Comparison of ENCODE assay signal across 22 cellular contexts in genomic region chr1:21857840-21858670, GRCh38. TPM values are rescaled to one million over a fixed set of nuclear protein-coding genes. Genes with fewer than 3 reads are reported as not detected.
DNase-seq lines count a peak whose midpoint lies in the region; ATAC-seq and TF ChIP-seq lines count a peak whose summit lies in the region.
"Had no signal": no experiment of that assay in that cellular context is flagged by ENCODE, and none has a peak within 500 bp of the region (broad histone marks: within the 10 kb centered on the region; RNA-seq: fewer than 3 reads in every experiment).

No MANE protein-coding gene starts in this region.

- H3K36me3 ChIP-seq in right lobe of liver (no peaks in the 10 kb centered on the region), upper lobe of right lung (peaks cover 95% of the 10 kb centered on the region), upper lobe of left lung (peaks cover 10 to 87% (median 72%) of the 10 kb centered on the region in 4 donors), OCI-LY7 (ENCODE audit: insufficient read depth, low read length) (no peaks in the 10 kb centered on the region)

- H3K36me3 Mint-ChIP-seq in natural killer cell treated with Interleukin-12 subunit alpha and Interleukin-12 subunit beta and Interleukin-15 and Interleukin-18, amount 100 ng/mL, for 72 hours, result no peaks in the 10 kb centered on the region
- no peaks in the 10 kb centered on the region for H3K36me3 Mint-ChIP-seq in natural killer cell

- H3K4me2 ChIP-seq in OCI-LY7 (ENCODE audit: low read length), result no peak overlapping the region

- no peak overlapping the region for H2AFZ ChIP-seq in OCI-LY7 (ENCODE audit: low read length)

- H3K4me3 Mint-ChIP-seq in natural killer cell treated with Interleukin-12 subunit alpha and Interleukin-12 subunit beta and Interleukin-15 and Interleukin-18, amount 100 ng/mL, for 72 hours, result peak overlapping the region; percentile 21
- H3K4me3 Mint-ChIP-seq in natural killer cell, result no peak overlapping the region
- H3K4me3 Mint-ChIP-seq: memory B cell had no signal

- WGBS in right lobe of liver (ENCODE audit: insufficient coverage, low coverage, low lambda C conversion rate, missing lambda C conversion rate), result 51% methylated on average over 10 of the region's 15 CpGs
- 75 to 77% methylated on average over 15 of the region's 15 CpGs for WGBS in upper lobe of left lung, 2 donors

- ATAC-seq in natural killer cell treated with Interleukin-12 subunit alpha and Interleukin-12 subunit beta and Interleukin-15 and Interleukin-18, amount 100 ng/mL, for 72 hours, result no peak
- no peak for ATAC-seq in natural killer cell
- peak; percentile 42 to 59 (median 52) for ATAC-seq in right lobe of liver
- ATAC-seq in upper lobe of right lung, result no peak
- no peak for ATAC-seq in upper lobe of left lung (ENCODE audit: low FRiP score in 2 of 2)
- ATAC-seq: activated CD4-positive, CD25-positive, alpha-beta regulatory T cell treated with anti-CD3 and anti-CD28 coated beads, Interleukin-2, amount 50 U/mL, for 24 hours; HCT116 had no signal

- H3K4me3 ChIP-seq in choroid plexus epithelial cell (ENCODE audit: low read depth, low read length) (no peak overlapping the region), right lobe of liver (no peak overlapping the region), upper lobe of right lung (no peak overlapping the region), upper lobe of left lung (no peak overlapping the region), OCI-LY7 (ENCODE audit: low read depth, low read length, poor library complexity, severe bottlenecking) (no peak overlapping the region)
- H3K4me3 ChIP-seq: heart left ventricle had no signal

- H3K79me2 ChIP-seq in OCI-LY7 (ENCODE audit: insufficient read depth, low read depth, low read length), result no peaks in the 10 kb centered on the region

- no peaks in the 10 kb centered on the region for H3K9me3 Mint-ChIP-seq in natural killer cell treated with Interleukin-12 subunit alpha and Interleukin-12 subunit beta and Interleukin-15 and Interleukin-18, amount 100 ng/mL, for 72 hours
- H3K9me3 Mint-ChIP-seq in natural killer cell, result no peaks in the 10 kb centered on the region
- H3K9me3 Mint-ChIP-seq: memory B cell had no signal

- H3K27me3 ChIP-seq in right lobe of liver, result no peaks in the 10 kb centered on the region
- H3K27me3 ChIP-seq in upper lobe of right lung, result no peaks in the 10 kb centered on the region
- no peaks in the 10 kb centered on the region for H3K27me3 ChIP-seq in upper lobe of left lung
- H3K27me3 ChIP-seq: heart left ventricle had no signal

- no peak for TF ChIP-seq CTCF in natural killer cell (IDR thresholded peaks at IDR 0.05)
- no peak for TF ChIP-seq CTCF in choroid plexus epithelial cell (conservative IDR thresholded peaks at IDR 0.05; ENCODE audit: low read depth, low read length)
- TF ChIP-seq CTCF in right lobe of liver (IDR thresholded peaks at IDR 0.05), result no peak
- TF ChIP-seq CTCF in upper lobe of right lung (IDR thresholded peaks at IDR 0.05), result no peak
- no peak for TF ChIP-seq CTCF in upper lobe of left lung (IDR thresholded peaks at IDR 0.05)
- TF ChIP-seq CTCF in OCI-LY7 (conservative IDR thresholded peaks at IDR 0.05; ENCODE audit: low read length), result no peak

- no peaks in the 10 kb centered on the region for H3K4me1 ChIP-seq in right lobe of liver
- H3K4me1 ChIP-seq in upper lobe of right lung, result no peaks in the 10 kb centered on the region
- H3K4me1 ChIP-seq in upper lobe of left lung, result no peaks in the 10 kb centered on the region
- no peaks in the 10 kb centered on the region for H3K4me1 ChIP-seq in OCI-LY7 (ENCODE audit: insufficient read depth, low read length, poor library complexity, severe bottlenecking)

- BruUV-seq in OCI-LY7 (replicated peaks; lab: Mats Ljungman, UMichigan), result no TSS peak

- H3K9me2 ChIP-seq in OCI-LY7 (ENCODE audit: insufficient read depth, low read length), result no peaks in the 10 kb centered on the region

- no peak for DNase-seq in natural killer cell treated with Interleukin-12 subunit alpha and Interleukin-12 subunit beta and Interleukin-15 and Interleukin-18, amount 100 ng/mL, for 72 hours (ENCODE audit: low spot score)
- no peak for DNase-seq in natural killer cell
- DNase-seq in choroid plexus epithelial cell (ENCODE audit: low read depth), result peak; percentile 11
- DNase-seq in right lobe of liver, result no peak
- DNase-seq in upper lobe of right lung, result no peak
- no peak for DNase-seq in upper lobe of left lung
- no peak for DNase-seq in NAMALWA (ENCODE audit: low spot score)
- DNase-seq in OCI-LY7 (ENCODE audit: low spot score), result no peak
- DNase-seq: activated effector memory CD4-positive, alpha-beta T cell treated with Interleukin-2 at 50 U/mL for 16 hours; cortex of kidney; erythroblast; NCI-H1694 treated with DMSO at 0.1 percent for 48 hours; NCI-H446; retina; stimulated activated CD4-positive, alpha-beta T cell treated with anti-CD3 and anti-CD28 coated beads, Interleukin-1b, Interleukin-23, amount 100 ng/mL, for 48 hours; substantia nigra had no signal

- intact Hi-C loops in natural killer cell (cut with micrococcal nuclease), result no loop called here
- intact Hi-C loops in right lobe of liver (cut with DNase I), result no loop called here
- intact Hi-C loops in upper lobe of right lung (cut with DNase I), result no loop called here
- intact Hi-C loops in OCI-LY7 (cut with micrococcal nuclease; ENCODE audit: unreplicated experiment), result no loop called here

- H3K27ac ChIP-seq in right lobe of liver (no peak overlapping the region), upper lobe of right lung (peak overlapping the region; percentile 24), upper lobe of left lung (no peak overlapping the region), OCI-LY7 (ENCODE audit: low read depth, low read length, poor library complexity, severe bottlenecking) (no peak overlapping the region)

- H4K20me1 ChIP-seq in OCI-LY7 (ENCODE audit: insufficient read depth, low read length), result no peaks in the 10 kb centered on the region

- peaks cover 12 to 14% of the 10 kb centered on the region in 2 donors for H3K4me1 Mint-ChIP-seq in natural killer cell treated with Interleukin-12 subunit alpha and Interleukin-12 subunit beta and Interleukin-15 and Interleukin-18, amount 100 ng/mL, for 72 hours (ENCODE audit: low read depth in 2 of 2)
- peaks cover 12 to 21% of the 10 kb centered on the region in 2 donors for H3K4me1 Mint-ChIP-seq in natural killer cell

- H3K27me3 Mint-ChIP-seq in natural killer cell treated with Interleukin-12 subunit alpha and Interleukin-12 subunit beta and Interleukin-15 and Interleukin-18, amount 100 ng/mL, for 72 hours, result no peaks in the 10 kb centered on the region
- H3K27me3 Mint-ChIP-seq in natural killer cell (ENCODE audit: low read depth in 2 of 2), result no peaks in the 10 kb centered on the region
- H3K27me3 Mint-ChIP-seq: memory B cell had no signal

- H3K9me3 ChIP-seq in right lobe of liver (no peaks in the 10 kb centered on the region), upper lobe of right lung (no peaks in the 10 kb centered on the region), upper lobe of left lung (no peaks in the 10 kb centered on the region), OCI-LY7 (ENCODE audit: low read length) (peaks cover 7% of the 10 kb centered on the region; the same call in 1 of the 2 replicates)
- H3K9me3 ChIP-seq: heart left ventricle had no signal

- POLR2A ChIA-PET in OCI-LY7 (lab: Charles Lee), result no interaction called here

- no peak for TF ChIP-seq POLR2A in right lobe of liver (IDR thresholded peaks at IDR 0.05)
- TF ChIP-seq POLR2A in upper lobe of left lung (IDR thresholded peaks at IDR 0.05), result no peak

- H3K27ac Mint-ChIP-seq in natural killer cell treated with Interleukin-12 subunit alpha and Interleukin-12 subunit beta and Interleukin-15 and Interleukin-18, amount 100 ng/mL, for 72 hours, result peak overlapping the region; percentile 8 to 17
- H3K27ac Mint-ChIP-seq in natural killer cell, result peak overlapping the region in 1 of 2 donors; percentile 10
- H3K27ac Mint-ChIP-seq: memory B cell had no signal

- CTCF ChIA-PET in OCI-LY7 (lab: Charles Lee; ENCODE audit: unreplicated experiment), result no interaction called here

- no peak for TF ChIP-seq EP300 in upper lobe of left lung (IDR thresholded peaks at IDR 0.05)

RNA-seq across cellular contexts. Expression of gene LDLRAD2, which starts 46.0 kb away (rescaled TPM):
- total RNA-seq in natural killer cell treated with Interleukin-12 subunit alpha and Interleukin-12 subunit beta and Interleukin-15 and Interleukin-18, amount 100 ng/mL, for 72 hours, result not detected
- total RNA-seq in natural killer cell, result 1 to 10 TPM; 2.8 to 3.9 (median 3.6) TPM
- total RNA-seq in right lobe of liver, result not detected
- 0.38 TPM for total RNA-seq in upper lobe of right lung
- under 1 TPM in 3 of 6 donors, not detected in 3; 0.24 to 0.59 (median 0.34) TPM for total RNA-seq in upper lobe of left lung
- total RNA-seq in OCI-LY7 (2014; rRNA removed; shearing (Covaris generic)), result not detected in 2 replicates
- not detected in 2 replicates for total RNA-seq in OCI-LY7 (2022)
- total RNA-seq: Daoy; T-helper 1 cell treated with Interleukin-12 subunit alpha and Interleukin-12 subunit beta and Interleukin-4 antibody, amounts not matched to agents 30 ng/mL and 1 ng/mL, for 36 hours had no signal

Comparison
In these comparisons a context has a peak if more than half of its experiments do, and no peak if none do; other contexts are left out.
1. ATAC-seq: peak in right lobe of liver (4 of 4); none in natural killer cell treated with Interleukin-12 subunit alpha and Interleukin-12 subunit beta and Interleukin-15 and Interleukin-18, amount 100 ng/mL, for 72 hours (0 of 2), natural killer cell (0 of 3), upper lobe of right lung (single experiment) and upper lobe of left lung (0 of 2).